ENCODE assay signal across 27 cellular contexts in the genomic region with DNA sequence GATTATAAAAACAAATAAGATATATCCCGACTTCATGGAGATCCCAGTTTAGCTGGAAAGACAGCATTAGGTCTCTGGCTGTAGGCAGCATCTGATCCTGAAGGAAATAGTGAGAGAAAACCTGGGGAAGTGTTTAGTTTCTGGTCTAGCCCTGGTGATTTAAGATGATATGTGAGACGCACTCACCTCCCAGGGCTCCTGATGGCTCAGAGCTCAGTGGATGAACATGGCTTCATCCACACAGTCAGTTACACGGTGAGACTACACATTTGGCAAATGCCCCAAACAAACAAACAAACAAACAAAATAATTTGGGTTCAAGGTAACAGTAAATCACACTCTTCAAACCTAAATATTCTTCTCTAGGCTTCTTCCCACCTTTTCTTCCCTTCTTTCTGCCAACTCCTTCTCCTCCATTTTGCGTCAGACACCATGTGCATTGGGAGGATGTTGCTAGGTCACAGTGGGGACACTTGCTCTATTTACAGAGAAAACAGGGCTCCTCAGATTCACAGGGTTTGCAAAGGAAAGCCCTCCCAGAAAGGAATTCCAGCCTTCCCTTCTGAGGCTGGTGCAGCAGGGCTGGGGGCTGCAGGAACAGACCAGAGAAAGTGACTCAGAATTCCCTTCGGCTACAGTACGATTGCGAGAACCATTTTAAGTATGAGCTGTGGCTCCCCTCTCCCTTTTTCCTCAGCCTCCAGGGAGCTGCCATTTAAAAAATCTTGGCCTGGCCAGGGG. TPM values are rescaled to one million over a fixed set of nuclear protein-coding genes. Genes with fewer than 3 reads are reported as not detected.
DNase-seq lines count a peak whose midpoint lies in the region; ATAC-seq and TF ChIP-seq lines count a peak whose summit lies in the region.
"Had no signal": no experiment of that assay in that cellular context is flagged by ENCODE, and none has a peak within 500 bp of the region (broad histone marks: within the 10 kb centered on the region; RNA-seq: fewer than 3 reads in every experiment).

No MANE protein-coding gene starts in this region.

- H3K27me3 ChIP-seq in HUES6 (ENCODE audit: control insufficient read depth, insufficient read depth, low read length) = no peaks in the 10 kb centered on the region
- H3K27me3 ChIP-seq in neuronal stem cell (ENCODE audit: control insufficient read depth in 3 of 3, insufficient read depth in 3 of 3, low read depth in 1 of 3, low read length in 3 of 3) = no peaks in the 10 kb centered on the region
- no peaks in the 10 kb centered on the region for H3K27me3 ChIP-seq in HAP-1 (ENCODE audit: low read depth)
- H3K27me3 ChIP-seq: BE2C, body of pancreas, hepatocyte, upper lobe of left lung had no signal

- DNase-seq in AG09309 (ENCODE audit: low read depth) (no peak), choroid plexus epithelial cell (ENCODE audit: low read depth) (peak; percentile 22), neuronal stem cell (ENCODE audit: low spot score) (no peak), HAP-1 (ENCODE audit: low spot score in 2 of 2) (no peak), hypothalamus (lab: John Stamatoyannopoulos, UW) (no peak)
- DNase-seq: activated CD8-positive, alpha-beta T cell treated with anti-CD3 and anti-CD28 coated beads for 36 hours; activated naive CD8-positive, alpha-beta T cell treated with anti-CD3 and anti-CD28 coated beads for 36 hours; BE2C; body of pancreas; DMS53; effector CD8-positive, alpha-beta T cell; Karpas-422; left ventricle myocardium superior; NCI-H1048; NCI-H1694 treated with DMSO at 0.1 percent for 48 hours; NCI-H2171; NCI-H524; SIG-M5; stimulated activated CD4-positive, alpha-beta T cell treated with anti-CD3 and anti-CD28 coated beads, Interleukin-2, amount 100 ng/mL, for 24 hours; T-cell; upper lobe of left lung had no signal

- no peaks in the 10 kb centered on the region for H3K36me3 ChIP-seq in HUES6 (ENCODE audit: control insufficient read depth, insufficient read depth, low read length)
- no peaks in the 10 kb centered on the region for H3K36me3 ChIP-seq in neuronal stem cell (replicated peaks in 1 of 2; ENCODE audit: control insufficient read depth in 2 of 2, insufficient read depth in 2 of 2, low read length in 2 of 2)
- H3K36me3 ChIP-seq in HAP-1 (replicated peaks) = no peaks in the 10 kb centered on the region
- H3K36me3 ChIP-seq: BE2C, upper lobe of left lung had no signal

- no peak overlapping the region for H3K4me2 ChIP-seq in neuronal stem cell (ENCODE audit: insufficient read depth, low read length, poor library complexity, severe bottlenecking)
- H3K4me2 ChIP-seq: hepatocyte had no signal

- no peak overlapping the region for H2AK5ac ChIP-seq in neuronal stem cell (ENCODE audit: low read depth, low read length)

- H2BK120ac ChIP-seq in neuronal stem cell (ENCODE audit: low read depth, low read length) = no peak overlapping the region

- ATAC-seq in HG02973 (IDR thresholded peaks at IDR 0.05; ENCODE audit: unreplicated experiment) = no peak
- ATAC-seq in GM21447 (IDR thresholded peaks at IDR 0.05; ENCODE audit: unreplicated experiment) = no peak
- ATAC-seq: activated CD4-positive, CD25-positive, alpha-beta regulatory T cell treated with anti-CD3 and anti-CD28 coated beads, Interleukin-2, amount 50 U/mL, for 24 hours; activated CD8-positive, alpha-beta T cell treated with anti-CD3 and anti-CD28 coated beads for 36 hours; body of pancreas; left ventricle myocardium superior; T-cell had no signal

- H3K23ac ChIP-seq in neuronal stem cell (ENCODE audit: low read depth, low read length, poor library complexity) = no peak overlapping the region

- H3K27ac ChIP-seq in HUES6 (ENCODE audit: low read depth, low read length) (peak overlapping the region; percentile 0; the same call in 1 of the 2 replicates), neuronal stem cell (replicated peaks; ENCODE audit: low read length) (peak overlapping the region; percentile 54)
- H3K27ac ChIP-seq: body of pancreas, upper lobe of left lung had no signal

- H4K8ac ChIP-seq in neuronal stem cell (ENCODE audit: low read depth, low read length) = peak overlapping the region; percentile 73

- no peak overlapping the region for H2BK12ac ChIP-seq in neuronal stem cell (ENCODE audit: low read length)

- peak overlapping the region; percentile 77 for H2AFZ ChIP-seq in neuronal stem cell (ENCODE audit: low read length)
- H2AFZ ChIP-seq: hepatocyte had no signal

- peaks cover 13% of the 10 kb centered on the region for H3K4me1 ChIP-seq in HUES6 (ENCODE audit: control insufficient read depth, insufficient read depth, low read length)
- peaks cover 0 to 12% of the 10 kb centered on the region in 2 donors for H3K4me1 ChIP-seq in neuronal stem cell (ENCODE audit: control insufficient read depth in 2 of 2, insufficient read depth in 1 of 2, low read depth in 1 of 2, low read length in 2 of 2)
- 0 out of 2 replicates have a peak, but pooled peaks cover under 1% of the 10 kb centered on the region for H3K4me1 ChIP-seq in HAP-1
- H3K4me1 ChIP-seq: BE2C, body of pancreas, upper lobe of left lung had no signal

- no peak overlapping the region for H3K4ac ChIP-seq in neuronal stem cell (ENCODE audit: low read length)

- TF ChIP-seq CTCF in AG09309 (IDR thresholded peaks at IDR 0.05; ENCODE audit: control insufficient read depth, insufficient read depth, low read depth, low read length, missing control alignments) = no peak
- TF ChIP-seq CTCF in choroid plexus epithelial cell (conservative IDR thresholded peaks at IDR 0.05; ENCODE audit: low read depth, low read length) = no peak

- H2BK15ac ChIP-seq in neuronal stem cell (ENCODE audit: low read length) = no peak overlapping the region

- no peaks in the 10 kb centered on the region for H3K79me1 ChIP-seq in neuronal stem cell (ENCODE audit: low read depth, low read length)

- H3K9ac ChIP-seq in HUES6 (ENCODE audit: low read length) = peak overlapping the region; percentile 45
- no peak overlapping the region for H3K9ac ChIP-seq in neuronal stem cell (ENCODE audit: low read depth, low read length, poor library complexity)

- H3K4me3 ChIP-seq in AG09309 (ENCODE audit: control insufficient read depth, low read depth, low read length) = peak overlapping the region; percentile 56
- H3K4me3 ChIP-seq in HUES6 (ENCODE audit: low read depth, low read length) = no peak overlapping the region
- H3K4me3 ChIP-seq in choroid plexus epithelial cell (ENCODE audit: low read depth, low read length) = no peak overlapping the region
- no peak overlapping the region for H3K4me3 ChIP-seq in neuronal stem cell (ENCODE audit: low read length in 2 of 2)
- no peak overlapping the region for H3K4me3 ChIP-seq in HAP-1
- H3K4me3 ChIP-seq: body of pancreas, hepatocyte, skin epidermis, upper lobe of left lung had no signal

- in situ Hi-C loops in HAP-1 (cut with MboI; ENCODE audit: low sequenced_read_pairs) = no loop called here

- peak overlapping the region; percentile 39 for H3K14ac ChIP-seq in neuronal stem cell (ENCODE audit: low read length)

- no CpG with 5 or more reads among the region's 7 CpGs for WGBS in neuronal stem cell (ENCODE audit: extremely low coverage in 2 of 2, insufficient read length in 2 of 2, insufficient replicate concordance in 1 of 2), 2 donors

- H3K9me3 ChIP-seq in HUES6 (ENCODE audit: control insufficient read depth, insufficient read depth, low read depth, low read length) (no peaks in the 10 kb centered on the region), neuronal stem cell (replicated peaks in 1 of 2; ENCODE audit: control insufficient read depth in 2 of 2, insufficient read depth in 1 of 2, low read depth in 1 of 2, low read length in 2 of 2) (no peaks in the 10 kb centered on the region), HAP-1 (no peaks in the 10 kb centered on the region)
- H3K9me3 ChIP-seq: BE2C, body of pancreas, upper lobe of left lung had no signal

- H4K91ac ChIP-seq in neuronal stem cell (ENCODE audit: low read depth, low read length, poor library complexity) = no peak overlapping the region

- H3K18ac ChIP-seq in neuronal stem cell (ENCODE audit: low read length) = peak overlapping the region; percentile 75

- H2BK5ac ChIP-seq in neuronal stem cell (ENCODE audit: low read length) = no peak overlapping the region

RNA-seq across cellular contexts. Expression of a gene that starts 59.6 kb away (rescaled TPM):
- polyA plus RNA-seq in neuronal stem cell (2013, experiment 1 of 2) = 109 TPM
- 114 TPM for polyA plus RNA-seq in neuronal stem cell (2013, experiment 2 of 2)
